Comparison of ENCODE assay signal across 17 cellular contexts in genomic region chr4:56259595-56259994, GRCh38.
DNase-seq lines count a peak whose midpoint lies in the region; ATAC-seq and TF ChIP-seq lines count a peak whose summit lies in the region.
"Had no signal": no experiment of that assay in that cellular context is flagged by ENCODE, and none has a peak within 500 bp of the region (broad histone marks: within the 10 kb centered on the region; RNA-seq: fewer than 3 reads in every experiment).

No MANE protein-coding gene starts in this region.

- H3K27me3 Mint-ChIP-seq in WTC11 (ENCODE audit: low read depth) (peaks cover 4% of the 10 kb centered on the region; the same call in 1 of the 2 replicates), immature natural killer cell (ENCODE audit: low read depth in 3 of 3) (peaks cover 0 to 5% (median 4%) of the 10 kb centered on the region in 3 donors)

- POLR2A ChIA-PET in WTC11 (lab: Charles Lee), result no interaction called here

- CTCF ChIA-PET in WTC11 (lab: Charles Lee), result no interaction called here

- ATAC-seq in WTC11, result peak; percentile 67
- no peak for ATAC-seq in GM21367 (IDR thresholded peaks at IDR 0.05; ENCODE audit: unreplicated experiment)

- no peak overlapping the region for H3K4me3 ChIP-seq in foreskin fibroblast (ENCODE audit: low read depth in 1 of 2, low read length in 2 of 2)
- H3K4me3 ChIP-seq: BLaER1, GM23248 had no signal

- H3K4me1 Mint-ChIP-seq in WTC11, result peaks cover 13% of the 10 kb centered on the region
- peaks cover 13 to 28% of the 10 kb centered on the region in 2 donors for H3K4me1 Mint-ChIP-seq in immature natural killer cell

- no peak for TF ChIP-seq CTCF in WTC11 (IDR thresholded peaks at IDR 0.05)
- no peak for TF ChIP-seq CTCF in foreskin fibroblast (IDR thresholded peaks at IDR 0.05; ENCODE audit: low read depth, low read length)

- peaks cover 35% of the 10 kb centered on the region for H3K9me3 Mint-ChIP-seq in WTC11
- H3K9me3 Mint-ChIP-seq in immature natural killer cell, result peaks cover 0 to 5% (median 0%) of the 10 kb centered on the region in 6 donors

- H3K4me3 Mint-ChIP-seq in WTC11 (no peak overlapping the region), immature natural killer cell (no peak overlapping the region)
- H3K4me3 Mint-ChIP-seq: CD8-positive, alpha-beta memory T cell; H9 had no signal

- H3K27ac Mint-ChIP-seq in WTC11 (no peak overlapping the region), immature natural killer cell (no peak overlapping the region)
- H3K27ac Mint-ChIP-seq: CD8-positive, alpha-beta memory T cell had no signal

- H3K36me3 Mint-ChIP-seq in WTC11, result peaks cover 24% of the 10 kb centered on the region
- peaks cover 0 to 5% (median 4%) of the 10 kb centered on the region in 3 donors for H3K36me3 Mint-ChIP-seq in immature natural killer cell

- DNase-seq in NCI-H146 (lab: John Stamatoyannopoulos, UW), result peak; percentile 27
- no peak for DNase-seq in NCI-H146 treated with DMSO at 0.1 percent for 48 hours (lab: John Stamatoyannopoulos, UW; ENCODE audit: unreplicated experiment)
- DNase-seq in WTC11 (ENCODE audit: low spot score), result no peak
- DNase-seq in left kidney (ENCODE audit: low read depth, low spot score), result peak; percentile 7
- DNase-seq in immature natural killer cell, result no peak
- DNase-seq in foreskin fibroblast, result no peak
- no peak for DNase-seq in globus pallidus (ENCODE audit: low spot score)
- DNase-seq: AML-193; Caco-2; CD8-positive, alpha-beta memory T cell; DND-41; GF-D8; GM23248; H9; IMR-90 had no signal

TF ChIP-seq in WTC11, 78 proteins besides CTCF, POLR2A, EP300 and RAD21:
- TF ChIP-seq ZNF219 (CRISPR knock-in tag; IDR thresholded peaks at IDR 0.05; ENCODE audit: borderline replicate concordance) (no peak), OVOL2 (CRISPR knock-in tag; IDR thresholded peaks at IDR 0.05; ENCODE audit: borderline replicate concordance) (no peak), ZNF425 (CRISPR knock-in tag; conservative IDR thresholded peaks at IDR 0.05) (no peak), NR2C2 (CRISPR knock-in tag; IDR thresholded peaks at IDR 0.05) (no peak), ZNF416 (CRISPR knock-in tag; IDR thresholded peaks at IDR 0.05) (no peak)
TF ChIP-seq in WTC11: peak in this region for 0.

Comparison
In these comparisons a context has a peak if more than half of its experiments do, and no peak if none do; other contexts are left out.
1. DNase-seq: peak in NCI-H146 (single experiment) and left kidney (single experiment); none in NCI-H146 treated with DMSO at 0.1 percent for 48 hours (single experiment), WTC11 (single experiment), immature natural killer cell (0 of 3), foreskin fibroblast (0 of 2) and globus pallidus (single experiment).